Comparison of ENCODE assay signal across 1 cellular context in genomic region chr5:178622679-178623247, GRCh38.
A peak's percentile ranks its signal among the peaks of the same experiment; 100 is the strongest.
TF ChIP-seq lines count a peak whose summit lies in the region.

No MANE protein-coding gene starts in this region.

TF ChIP-seq in K562, 482 proteins besides CTCF, POLR2A, EP300 and RAD21:
- TF ChIP-seq U2AF2 (optimal IDR thresholded peaks at IDR 0.05; ENCODE audit: low read depth, low read length), result no peak
- TF ChIP-seq, protein P1, sequence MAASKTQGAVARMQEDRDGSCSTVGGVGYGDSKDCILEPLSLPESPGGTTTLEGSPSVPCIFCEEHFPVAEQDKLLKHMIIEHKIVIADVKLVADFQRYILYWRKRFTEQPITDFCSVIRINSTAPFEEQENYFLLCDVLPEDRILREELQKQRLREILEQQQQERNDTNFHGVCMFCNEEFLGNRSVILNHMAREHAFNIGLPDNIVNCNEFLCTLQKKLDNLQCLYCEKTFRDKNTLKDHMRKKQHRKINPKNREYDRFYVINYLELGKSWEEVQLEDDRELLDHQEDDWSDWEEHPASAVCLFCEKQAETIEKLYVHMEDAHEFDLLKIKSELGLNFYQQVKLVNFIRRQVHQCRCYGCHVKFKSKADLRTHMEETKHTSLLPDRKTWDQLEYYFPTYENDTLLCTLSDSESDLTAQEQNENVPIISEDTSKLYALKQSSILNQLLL (CRISPR knock-in tag; IDR thresholded peaks at IDR 0.05; ENCODE audit: borderline replicate concordance), result 0 out of 2 replicates have a peak, but pooled peaks have one; percentile 18
- TF ChIP-seq ZNF41 (CRISPR knock-in tag; conservative IDR thresholded peaks at IDR 0.05), result no peak
- no peak for TF ChIP-seq CBX1 (IDR thresholded peaks at IDR 0.05; ENCODE audit: low read depth)
- TF ChIP-seq HDAC6 (IDR thresholded peaks at IDR 0.05; ENCODE audit: low read depth, low read length), result no peak
- no peak for TF ChIP-seq MCM3 (IDR thresholded peaks at IDR 0.05)
TF ChIP-seq in K562: peak in this region for 1.
